In the genomic region with DNA sequence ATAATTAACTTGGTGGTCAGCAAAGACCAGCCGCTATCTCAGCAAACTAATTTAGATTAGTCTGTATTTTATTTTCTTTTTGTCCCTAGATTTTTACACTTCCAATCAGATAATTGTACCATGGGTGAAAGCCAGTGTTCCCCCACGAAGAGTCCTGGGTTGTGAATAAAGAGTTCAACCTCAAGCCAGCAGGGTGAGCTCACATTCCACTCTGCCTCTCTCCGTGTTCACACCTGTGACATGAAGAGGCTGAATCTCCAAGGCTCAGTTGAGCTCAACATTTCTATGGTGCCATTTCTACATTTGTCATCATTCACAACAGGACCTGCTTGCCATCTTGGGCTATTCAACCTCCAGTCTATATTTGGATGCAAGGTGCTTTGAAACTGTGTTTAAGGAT, we compare ENCODE assay signal across 1 cellular context.
TF ChIP-seq lines count a peak whose summit lies in the region.

No MANE protein-coding gene starts in this region.

TF ChIP-seq in H1, 55 proteins besides CTCF, POLR2A, EP300 and RAD21 (continued from another document):
- no peak for TF ChIP-seq HDAC2 (IDR thresholded peaks at IDR 0.05; ENCODE audit: borderline replicate concordance in 1 of 2, low read depth in 2 of 2, low read length in 2 of 2)
- TF ChIP-seq CREB1 (IDR thresholded peaks at IDR 0.05) = no peak
- TF ChIP-seq RXRA (IDR thresholded peaks at IDR 0.05; ENCODE audit: insufficient read depth, low read depth, low read length) = no peak
- TF ChIP-seq SAP30 (IDR thresholded peaks at IDR 0.05; ENCODE audit: insufficient read depth, insufficient replicate concordance, low read length) = no peak
- no peak for TF ChIP-seq SP4 (IDR thresholded peaks at IDR 0.05; ENCODE audit: low read length)
- no peak for TF ChIP-seq GTF2F1 (IDR thresholded peaks at IDR 0.05; ENCODE audit: borderline replicate concordance, low read depth, low read length)
- no peak for TF ChIP-seq TCF12 (IDR thresholded peaks at IDR 0.05; ENCODE audit: low read depth, low read length)
- no peak for TF ChIP-seq RFX5 (IDR thresholded peaks at IDR 0.05; ENCODE audit: borderline replicate concordance, low read depth, low read length)
- TF ChIP-seq, protein P1, sequence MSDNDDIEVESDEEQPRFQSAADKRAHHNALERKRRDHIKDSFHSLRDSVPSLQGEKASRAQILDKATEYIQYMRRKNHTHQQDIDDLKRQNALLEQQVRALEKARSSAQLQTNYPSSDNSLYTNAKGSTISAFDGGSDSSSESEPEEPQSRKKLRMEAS (IDR thresholded peaks at IDR 0.05) = no peak
